In genomic region chr2:9092383-9093282, GRCh38 we compare ENCODE assay signal across 11 cellular contexts.
DNase-seq lines count a peak whose midpoint lies in the region; ATAC-seq lines count a peak whose summit lies in the region.
"Had no signal": no experiment of that assay in that cellular context is flagged by ENCODE, and none has a peak within 500 bp of the region (broad histone marks: within the 10 kb centered on the region; RNA-seq: fewer than 3 reads in every experiment).

No MANE protein-coding gene starts in this region.

- peak overlapping the region; percentile 58 for H3K27ac ChIP-seq in epithelial cell of prostate

- in situ Hi-C loops in KBM-7 (cut with MboI; ENCODE audit: low pct_unique_long_range_greater_than_20kb, low sequenced_read_pairs): no loop called here

- ATAC-seq in GM18909 (IDR thresholded peaks at IDR 0.05; ENCODE audit: poor library complexity, unreplicated experiment): peak; percentile 89
- peak; percentile 93 for ATAC-seq in GM21576 (IDR thresholded peaks at IDR 0.05; ENCODE audit: unreplicated experiment)
- ATAC-seq in HG03159 (IDR thresholded peaks at IDR 0.05; ENCODE audit: unreplicated experiment): peak; percentile 93
- ATAC-seq: natural killer cell had no signal

- DNase-seq in epithelial cell of prostate (ENCODE audit: low read depth, low spot score) (no peak), NCI-H524 treated with DMSO at 0.1 percent for 48 hours (lab: John Stamatoyannopoulos, UW) (no peak), NCI-H2081 treated with DMSO at 0.1 percent for 48 hours (lab: John Stamatoyannopoulos, UW) (no peak), KBM-7 (no peak)
- DNase-seq: activated T-cell treated with anti-CD3 and anti-CD28 coated beads, Interleukin-2, amount 50 U/mL, for 48 hours; cortex of kidney; hypothalamus; natural killer cell had no signal
